11 cellular contexts compared by ENCODE assay signal in the genomic region with DNA sequence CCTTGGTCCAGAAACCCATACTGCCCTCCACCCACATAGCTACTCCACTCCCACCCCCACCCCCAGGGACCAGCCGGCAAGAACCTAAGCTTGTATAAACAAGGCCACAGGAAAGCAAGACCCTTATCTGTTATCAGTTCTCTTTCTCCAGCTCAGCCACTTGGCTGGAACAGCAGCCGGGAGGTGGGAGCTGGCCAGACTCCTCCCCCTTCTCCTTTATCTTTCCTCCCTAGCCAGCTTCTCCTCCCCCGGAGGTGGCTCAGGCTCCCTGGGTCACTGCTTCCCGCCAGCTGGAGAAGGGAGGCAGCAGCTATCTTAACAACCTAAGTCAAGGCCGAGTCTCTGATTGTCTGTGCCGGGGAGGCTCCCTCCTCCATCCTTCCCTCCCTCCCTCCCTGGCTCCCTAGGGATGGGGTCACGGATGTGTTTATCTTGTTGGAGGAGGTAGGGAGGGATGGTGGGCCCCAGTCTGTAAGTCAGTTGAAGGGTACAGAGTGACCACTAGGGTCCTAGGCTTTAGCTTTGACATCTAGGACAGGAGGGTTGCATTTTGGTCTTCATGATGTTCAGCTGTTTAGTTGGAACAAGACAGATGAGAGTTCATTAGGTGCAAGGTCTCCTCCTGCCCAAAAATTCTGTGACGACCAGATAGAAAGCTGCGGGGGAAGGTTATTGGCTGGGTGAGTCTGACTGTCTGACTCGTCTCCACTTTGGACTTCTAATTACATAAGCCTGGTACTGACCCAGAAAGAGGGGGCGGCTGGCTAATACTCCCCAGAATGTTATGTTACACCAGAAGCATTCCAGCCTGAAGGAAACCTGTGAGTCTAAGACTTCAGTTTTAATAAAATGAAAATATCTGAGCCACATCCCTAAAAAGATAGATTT. TPM values are rescaled to one million over a fixed set of nuclear protein-coding genes. Genes with fewer than 3 reads are reported as not detected.
DNase-seq lines count a peak whose midpoint lies in the region; ATAC-seq and TF ChIP-seq lines count a peak whose summit lies in the region.
"Had no signal": no experiment of that assay in that cellular context is flagged by ENCODE, and none has a peak within 500 bp of the region (broad histone marks: within the 10 kb centered on the region; RNA-seq: fewer than 3 reads in every experiment).

No MANE protein-coding gene starts in this region.

- no peak for TF ChIP-seq POLR2A in erythroblast (IDR thresholded peaks at IDR 0.05; ENCODE audit: low read length)

- POLR2A ChIA-PET in A673 (lab: Charles Lee; ENCODE audit: low non-redundant PET): no interaction called here

- no TSS peak for BruUV-seq in A673 (replicated peaks; lab: Mats Ljungman, UMichigan)

- no peak overlapping the region for H3K4me3 ChIP-seq in A673 (ENCODE audit: low read depth, low read length, poor library complexity, severe bottlenecking)
- H3K4me3 ChIP-seq in muscle layer of duodenum (ENCODE audit: low read depth in 1 of 2, low read length in 2 of 2): no peak overlapping the region

- H3K27me3 ChIP-seq in A673 (replicated peaks; ENCODE audit: insufficient read depth, low read depth, low read length, poor library complexity): no peaks in the 10 kb centered on the region
- no peaks in the 10 kb centered on the region for H3K27me3 ChIP-seq in muscle layer of duodenum (ENCODE audit: low read depth, low read length)

- DNase-seq in A673 (ENCODE audit: low spot score) (peak; percentile 45), NCI-H2029 treated with DMSO at 0.1 percent for 48 hours (lab: John Stamatoyannopoulos, UW) (peak; percentile 3), erythroblast (lab: John Stamatoyannopoulos, UW) (peak; percentile 73 to 78), superior temporal gyrus (ENCODE audit: extremely low spot score) (no peak)
- DNase-seq in stimulated activated CD4-positive, alpha-beta T cell treated with anti-CD3 and anti-CD28 coated beads, Interleukin-2, amount 100 ng/mL, for 24 hours: no peak
- DNase-seq: activated CD4-positive, CD25-positive, alpha-beta regulatory T cell; effector CD8-positive, alpha-beta T cell had no signal

- H3K9me3 ChIP-seq in A673 (ENCODE audit: low read depth, low read length, poor library complexity, severe bottlenecking) (no peaks in the 10 kb centered on the region), muscle layer of duodenum (ENCODE audit: control insufficient read depth in 1 of 2, low read length in 2 of 2) (no peaks in the 10 kb centered on the region)

- CTCF ChIA-PET in A673 (lab: Charles Lee): interaction anchor here (0.6 kb wide), 3 partner anchors 18 to 53 kb away, joined by 6 to 8 read pairs (median 6); no protein-coding TSS in a partner anchor

- intact Hi-C loops in A673 (cut with micrococcal nuclease; ENCODE audit: unreplicated experiment): no loop called here

- no peak overlapping the region for H3K27ac ChIP-seq in A673 (ENCODE audit: low read depth, low read length, poor library complexity, severe bottlenecking)
- peak overlapping the region; percentile 4 for H3K27ac ChIP-seq in muscle layer of duodenum (ENCODE audit: low read length)
- H3K27ac ChIP-seq: C4-2B had no signal

- H3K36me3 ChIP-seq in A673 (ENCODE audit: insufficient read depth, low read length, poor library complexity, severe bottlenecking) (no peaks in the 10 kb centered on the region), muscle layer of duodenum (ENCODE audit: control insufficient read depth in 1 of 2, insufficient read depth in 2 of 2, low read length in 2 of 2) (no peaks in the 10 kb centered on the region)

- ATAC-seq in HG02642 (IDR thresholded peaks at IDR 0.05; ENCODE audit: poor library complexity, unreplicated experiment) (no peak), GM21423 (IDR thresholded peaks at IDR 0.05; ENCODE audit: unreplicated experiment) (no peak)

- H3K4me1 ChIP-seq in A673 (ENCODE audit: insufficient read depth, low read length, poor library complexity, severe bottlenecking) (no peaks in the 10 kb centered on the region), muscle layer of duodenum (ENCODE audit: control insufficient read depth in 1 of 2, insufficient read depth in 2 of 2, low read length in 2 of 2) (peaks cover 0 to 4% of the 10 kb centered on the region in 2 donors)

- no peak for TF ChIP-seq CTCF in A673 (conservative IDR thresholded peaks at IDR 0.05; ENCODE audit: low read depth, low read length)

RNA-seq across cellular contexts. Expression of a gene that starts 29.7 kb away (rescaled TPM):
- total RNA-seq in A673 (2021): 69.5 and 77.1 TPM in 2 replicates

Comparison
In these comparisons a context has a peak if more than half of its experiments do, and no peak if none do; other contexts are left out.
1. DNase-seq: peak in A673 (single experiment), NCI-H2029 treated with DMSO at 0.1 percent for 48 hours (single experiment) and erythroblast (2 of 2); none in stimulated activated CD4-positive, alpha-beta T cell treated with anti-CD3 and anti-CD28 coated beads, Interleukin-2, amount 100 ng/mL, for 24 hours (0 of 2) and superior temporal gyrus (single experiment).